Comparison of ENCODE assay signal across 12 cellular contexts in genomic region chr11:67410369-67410831, GRCh38. TPM values are rescaled to one million over a fixed set of nuclear protein-coding genes. Genes with fewer than 3 reads are reported as not detected.
A peak's percentile ranks its signal among the peaks of the same experiment; 100 is the strongest.
DNase-seq lines count a peak whose midpoint lies in the region; ATAC-seq and TF ChIP-seq lines count a peak whose summit lies in the region.
"Had no signal": no experiment of that assay in that cellular context is flagged by ENCODE, and none has a peak within 500 bp of the region (broad histone marks: within the 10 kb centered on the region; RNA-seq: fewer than 3 reads in every experiment).

No MANE protein-coding gene starts in this region.

- dilution Hi-C loops in IMR-90 (cut with HindIII; ENCODE audit: low sequenced_read_pairs, unreplicated experiment), result no loop called here

- H4K5ac ChIP-seq in IMR-90 (ENCODE audit: low read depth, low read length), result no peak overlapping the region

- H3K27ac ChIP-seq in BLaER1 treated with 17β-estradiol and CSF1 and Interleukin-3, amounts not matched to agents 10 nM and 100 nM, result peak overlapping the region in 9 of 11 experiments; percentile 61 to 87 (median 80); a peak in 14 of 22 replicates
- H3K27ac ChIP-seq in IMR-90 (ENCODE audit: insufficient read depth, low read length), result no peak overlapping the region
- peak overlapping the region; percentile 100 for H3K27ac ChIP-seq in angular gyrus (ENCODE audit: low read depth, low read length)
- H3K27ac ChIP-seq: VCaP had no signal

- no peak overlapping the region for H2BK15ac ChIP-seq in IMR-90 (ENCODE audit: low read depth, low read length)

- H2AK5ac ChIP-seq in IMR-90 (ENCODE audit: low read depth, low read length), result no peak overlapping the region

- WGBS in IMR-90 (ENCODE audit: extremely low coverage in 2 of 2, insufficient read length in 1 of 2), 2 experiments, result 87% methylated on average over 4 of the region's 15 CpGs; no CpG with 5 or more reads in 1 of the 2 experiments

- H3K27ac Mint-ChIP-seq in natural killer cell, result peak overlapping the region; percentile 86 to 96
- H3K27ac Mint-ChIP-seq: dendritic cell treated with granulocyte-macrophage colony-stimulating factor and Interleukin-4, amounts not matched to agents 40 ng/mL and 50 ng/mL, for 4 days had no signal

- no peak overlapping the region for H3K23ac ChIP-seq in IMR-90 (ENCODE audit: low read depth, low read length)

- no peak for TF ChIP-seq POLR2A in IMR-90 (IDR thresholded peaks at IDR 0.05; ENCODE audit: low read depth, low read length)

- H3K9ac ChIP-seq in BLaER1 treated with 17β-estradiol and CSF1 and Interleukin-3, amounts not matched to agents 10 nM and 100 nM, result peak overlapping the region in 8 of 11 experiments; percentile 48 to 77 (median 70); a peak in 13 of 22 replicates
- no peak overlapping the region for H3K9ac ChIP-seq in IMR-90 (ENCODE audit: low read depth, low read length)

- DNase-seq in IMR-90 (no peak), natural killer cell (no peak), SIG-M5 (lab: John Stamatoyannopoulos, UW) (no peak)

- no peak overlapping the region for H2AK9ac ChIP-seq in IMR-90 (replicated peaks; ENCODE audit: low read depth, low read length, poor library complexity)

- intact Hi-C loops in IMR-90 (cut with micrococcal nuclease) (no loop called here), natural killer cell (cut with micrococcal nuclease) (no loop called here)

- peak overlapping the region in 5 of 10 experiments; percentile 26 to 57 (median 52); a peak in 3 of 20 replicates for H3K4me3 ChIP-seq in BLaER1 treated with 17β-estradiol and CSF1 and Interleukin-3, amounts not matched to agents 10 nM and 100 nM
- H3K4me3 ChIP-seq in IMR-90 (ENCODE audit: insufficient read depth, low read depth, low read length), result no peak overlapping the region

- peaks cover 66 to 100% (median 94%) of the 10 kb centered on the region in 10 experiments for H3K4me1 ChIP-seq in BLaER1 treated with 17β-estradiol and CSF1 and Interleukin-3, amounts not matched to agents 10 nM and 100 nM
- H3K4me1 ChIP-seq in IMR-90 (ENCODE audit: control insufficient read depth, insufficient read depth, low read length), result no peaks in the 10 kb centered on the region

- BruUV-seq in IMR-90 (replicated peaks; lab: Mats Ljungman, UMichigan), result no TSS peak

- no peak overlapping the region for H4K91ac ChIP-seq in IMR-90 (ENCODE audit: insufficient read depth, low read depth, low read length)

- H3K4me2 ChIP-seq in BLaER1 treated with 17β-estradiol and CSF1 and Interleukin-3, amounts not matched to agents 10 nM and 100 nM, result peak overlapping the region; percentile 77 to 100 (median 98); a peak in 21 of 22 replicates
- no peak overlapping the region for H3K4me2 ChIP-seq in IMR-90 (ENCODE audit: low read depth, low read length)

- peak overlapping the region; percentile 43 for H2AFZ ChIP-seq in IMR-90 (replicated peaks; ENCODE audit: low read length, poor library complexity)

- CTCF ChIA-PET in IMR-90 (lab: Yijun Ruan, JAX), result no interaction called here

- POLR2A ChIA-PET in IMR-90 (lab: Charles Lee; ENCODE audit: unreplicated experiment), result no interaction called here

- H3K36me3 ChIP-seq in BLaER1 treated with 17β-estradiol and CSF1 and Interleukin-3, amounts not matched to agents 10 nM and 100 nM, result peaks cover 0 to 9% (median 0%) of the 10 kb centered on the region in 11 experiments; a peak in 2 of 22 replicates
- H3K36me3 ChIP-seq in IMR-90 (ENCODE audit: control insufficient read depth, insufficient read depth, low read length), result no peaks in the 10 kb centered on the region

- TF ChIP-seq CTCF in IMR-90 (conservative IDR thresholded peaks at IDR 0.05; ENCODE audit: low read depth, low read length) (no peak), natural killer cell (IDR thresholded peaks at IDR 0.05) (no peak)

- no peaks in the 10 kb centered on the region for H3K9me1 ChIP-seq in IMR-90 (ENCODE audit: insufficient read depth, low read length)

- no peaks in the 10 kb centered on the region for H3K79me1 ChIP-seq in IMR-90 (ENCODE audit: low read depth in 1 of 2, low read length in 2 of 2)

- H3K4me3 Mint-ChIP-seq in natural killer cell, result peak overlapping the region; percentile 56

- H3K14ac ChIP-seq in IMR-90 (replicated peaks; ENCODE audit: low read depth, low read length), result no peak overlapping the region

- no peak overlapping the region for H3K56ac ChIP-seq in IMR-90 (ENCODE audit: extremely low read depth, insufficient read depth, low read length)

- H2BK20ac ChIP-seq in IMR-90 (ENCODE audit: low read depth, low read length), result no peak overlapping the region

- no peak overlapping the region for H3K18ac ChIP-seq in IMR-90 (ENCODE audit: low read depth, low read length)

- H4K8ac ChIP-seq in IMR-90 (ENCODE audit: low read depth in 2 of 2, low read length in 2 of 2), result no peak overlapping the region

- TF ChIP-seq RAD21 in IMR-90 (IDR thresholded peaks at IDR 0.05; ENCODE audit: low read length), result no peak

- H3K4me1 Mint-ChIP-seq in natural killer cell, result peaks cover 55 to 88% of the 10 kb centered on the region in 2 donors

- no peaks in the 10 kb centered on the region for H3K9me3 ChIP-seq in BLaER1 treated with 17β-estradiol and CSF1 and Interleukin-3, amounts not matched to agents 10 nM and 100 nM (replicated peaks in 1 of 11)
- H3K9me3 ChIP-seq in IMR-90 (ENCODE audit: control insufficient read depth, insufficient read depth, low read length), result no peaks in the 10 kb centered on the region

- no peak overlapping the region for H2BK5ac ChIP-seq in IMR-90 (ENCODE audit: low read depth, low read length, poor library complexity, severe bottlenecking)

- H4K20me1 ChIP-seq in BLaER1 treated with 17β-estradiol and CSF1 and Interleukin-3, amounts not matched to agents 10 nM and 100 nM, result peaks cover 0 to 64% (median 5%) of the 10 kb centered on the region in 11 experiments; a peak in 10 of 22 replicates
- H4K20me1 ChIP-seq in IMR-90 (ENCODE audit: insufficient read depth, low read length), result no peaks in the 10 kb centered on the region

- no peak overlapping the region for H2BK120ac ChIP-seq in IMR-90 (ENCODE audit: low read depth, low read length)

- in situ Hi-C loops in IMR-90 (cut with MboI; ENCODE audit: low sequenced_read_pairs), result no loop called here

- no peaks in the 10 kb centered on the region for H3K36me3 Mint-ChIP-seq in natural killer cell

- H3K27me3 Mint-ChIP-seq in natural killer cell (ENCODE audit: low read depth in 2 of 2), result no peaks in the 10 kb centered on the region

- no peak overlapping the region for H3K4ac ChIP-seq in IMR-90 (ENCODE audit: low read depth, low read length)

- ATAC-seq in IMR-90 (ENCODE audit: low read depth), result no peak
- no peak for ATAC-seq in natural killer cell
- no peak for ATAC-seq in GM21447 (IDR thresholded peaks at IDR 0.05; ENCODE audit: unreplicated experiment)
- no peak for ATAC-seq in HG03460 (IDR thresholded peaks at IDR 0.05; ENCODE audit: unreplicated experiment)
- ATAC-seq in HG02938 (IDR thresholded peaks at IDR 0.05; ENCODE audit: unreplicated experiment), result no peak

- H3K27me3 ChIP-seq in BLaER1 treated with 17β-estradiol and CSF1 and Interleukin-3, amounts not matched to agents 10 nM and 100 nM, result peaks cover 16 to 27% (median 22%) of the 10 kb centered on the region in 11 experiments
- H3K27me3 ChIP-seq in IMR-90 (ENCODE audit: control insufficient read depth, insufficient read depth, low read length), result peaks cover 61% of the 10 kb centered on the region

- no peaks in the 10 kb centered on the region for H3K9me3 Mint-ChIP-seq in natural killer cell
- H3K9me3 Mint-ChIP-seq: dendritic cell treated with granulocyte-macrophage colony-stimulating factor and Interleukin-4, amounts not matched to agents 40 ng/mL and 50 ng/mL, for 4 days had no signal

TF ChIP-seq in IMR-90, 13 proteins besides CTCF, POLR2A, EP300 and RAD21:
- TF ChIP-seq BHLHE40 (IDR thresholded peaks at IDR 0.05; ENCODE audit: low read depth, low read length) (no peak), RCOR1 (IDR thresholded peaks at IDR 0.05; ENCODE audit: insufficient replicate concordance, low read length) (no peak)

RNA-seq across cellular contexts. Expression of gene CARNS1, which starts 5.1 kb away (rescaled TPM):
- under 0.01 TPM in 2 replicates for total RNA-seq in IMR-90 (2012; rRNA removed)
- 0.23 and 0.32 TPM in 2 replicates for polyA plus RNA-seq in IMR-90 (2012; rRNA removed)
- polyA plus RNA-seq in IMR-90 (2012; cell fraction: cytosol; rRNA removed), result 0.09 and 0.19 TPM in 2 replicates
- 1.1 and 2.8 TPM in 2 replicates for polyA plus RNA-seq in IMR-90 (2012; cell fraction: nucleus; rRNA removed; ENCODE audit: low replicate concordance)
- total RNA-seq in natural killer cell, result 10 to 100 TPM; 25.0 to 29.0 (median 25.0) TPM
- total RNA-seq: fibroblast of villous mesenchyme had no signal
- polyA plus RNA-seq: CD14-positive monocyte had no signal

RNA-seq across cellular contexts. Expression of gene TBC1D10C, which starts 6.5 kb away (rescaled TPM):
- total RNA-seq in IMR-90 (2012; rRNA removed) (under 0.01 and 0.18 TPM in 2 replicates), natural killer cell (100 to 1,000 TPM; 314 to 359 (median 342) TPM)
- 0.07 and 0.11 TPM in 2 replicates for polyA plus RNA-seq in IMR-90 (2012; rRNA removed)
- polyA plus RNA-seq in IMR-90 (2012; cell fraction: cytosol; rRNA removed), result 0.09 and 0.12 TPM in 2 replicates
- 0.44 and 0.94 TPM in 2 replicates for polyA plus RNA-seq in IMR-90 (2012; cell fraction: nucleus; rRNA removed; ENCODE audit: low replicate concordance)
- total RNA-seq: fibroblast of villous mesenchyme had no signal

RNA-seq across cellular contexts. Expression of gene PPP1CA, which starts 8.7 kb away (rescaled TPM):
- total RNA-seq in IMR-90 (2012; rRNA removed) (294 and 313 TPM in 2 replicates), natural killer cell (100 to 1,000 TPM; 222 to 245 (median 233) TPM)
- 228 and 260 TPM in 2 replicates for polyA plus RNA-seq in IMR-90 (2012; rRNA removed)
- polyA plus RNA-seq in IMR-90 (2012; cell fraction: cytosol; rRNA removed), result 268 and 304 TPM in 2 replicates
- polyA plus RNA-seq in IMR-90 (2012; cell fraction: nucleus; rRNA removed; ENCODE audit: low replicate concordance), result 122 and 203 TPM in 2 replicates

RNA-seq across cellular contexts. Expression of gene RPS6KB2, which starts 17.9 kb away (rescaled TPM):
- total RNA-seq in IMR-90 (2012; rRNA removed), result 47.8 and 58.4 TPM in 2 replicates
- polyA plus RNA-seq in IMR-90 (2012; rRNA removed), result 50.7 and 55.3 TPM in 2 replicates
- polyA plus RNA-seq in IMR-90 (2012; cell fraction: cytosol; rRNA removed), result 63.7 and 69.8 TPM in 2 replicates
- 106 and 200 TPM in 2 replicates for polyA plus RNA-seq in IMR-90 (2012; cell fraction: nucleus; rRNA removed; ENCODE audit: low replicate concordance)
- 10 to 100 TPM; 81.0 to 89.6 (median 84.6) TPM for total RNA-seq in natural killer cell

RNA-seq across cellular contexts. Expression of gene RAD9A, which starts 18.6 kb away (rescaled TPM):
- 1.9 and 2.0 TPM in 2 replicates for total RNA-seq in IMR-90 (2012; rRNA removed)
- 10.3 and 12.6 TPM in 2 replicates for polyA plus RNA-seq in IMR-90 (2012; rRNA removed)
- polyA plus RNA-seq in IMR-90 (2012; cell fraction: cytosol; rRNA removed), result 8.4 and 12.7 TPM in 2 replicates
- polyA plus RNA-seq in IMR-90 (2012; cell fraction: nucleus; rRNA removed; ENCODE audit: low replicate concordance), result 53.4 and 98.2 TPM in 2 replicates
- total RNA-seq in natural killer cell, result 10 to 100 TPM; 30.2 to 47.1 (median 37.3) TPM

Comparison
In these comparisons a context has a peak if more than half of its experiments do, and no peak if none do; other contexts are left out.
1. RNA of gene CARNS1, which starts 5.1 kb away (total RNA-seq): 25.0 to 29.0 TPM in natural killer cell; under 0.01 TPM in IMR-90; every median in the first group is over 10 times any median in the second.
2. RNA of gene TBC1D10C, which starts 6.5 kb away (total RNA-seq): 314 to 359 TPM in natural killer cell; under 0.01 to 0.18 TPM in IMR-90; every median in the first group is over 100 times any median in the second.